Comparison of ENCODE assay signal across 1 cellular context in the genomic region with DNA sequence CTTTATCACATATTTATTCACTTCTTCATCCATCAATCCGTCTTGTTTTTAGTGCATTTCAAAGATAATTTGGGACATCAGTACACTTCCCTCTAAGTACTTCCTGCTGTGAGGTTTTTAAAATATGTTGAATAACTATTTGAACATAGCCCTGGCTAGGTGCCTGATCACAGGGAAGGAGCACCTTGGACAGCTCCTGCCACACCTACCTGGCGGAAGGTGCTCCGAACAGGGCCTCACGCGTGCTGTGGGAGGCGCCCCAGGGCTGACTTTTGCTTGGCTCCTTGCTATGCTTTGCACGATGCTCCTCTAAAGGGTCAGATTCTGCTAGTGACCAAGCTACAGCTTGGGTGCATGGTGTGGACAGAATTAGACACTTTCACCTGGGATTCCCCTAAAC.
TF ChIP-seq lines count a peak whose summit lies in the region.

No MANE protein-coding gene starts in this region.

TF ChIP-seq in GM23338, 12 proteins besides CTCF, POLR2A, EP300 and RAD21 (continued from another document):
- TF ChIP-seq, protein P1, sequence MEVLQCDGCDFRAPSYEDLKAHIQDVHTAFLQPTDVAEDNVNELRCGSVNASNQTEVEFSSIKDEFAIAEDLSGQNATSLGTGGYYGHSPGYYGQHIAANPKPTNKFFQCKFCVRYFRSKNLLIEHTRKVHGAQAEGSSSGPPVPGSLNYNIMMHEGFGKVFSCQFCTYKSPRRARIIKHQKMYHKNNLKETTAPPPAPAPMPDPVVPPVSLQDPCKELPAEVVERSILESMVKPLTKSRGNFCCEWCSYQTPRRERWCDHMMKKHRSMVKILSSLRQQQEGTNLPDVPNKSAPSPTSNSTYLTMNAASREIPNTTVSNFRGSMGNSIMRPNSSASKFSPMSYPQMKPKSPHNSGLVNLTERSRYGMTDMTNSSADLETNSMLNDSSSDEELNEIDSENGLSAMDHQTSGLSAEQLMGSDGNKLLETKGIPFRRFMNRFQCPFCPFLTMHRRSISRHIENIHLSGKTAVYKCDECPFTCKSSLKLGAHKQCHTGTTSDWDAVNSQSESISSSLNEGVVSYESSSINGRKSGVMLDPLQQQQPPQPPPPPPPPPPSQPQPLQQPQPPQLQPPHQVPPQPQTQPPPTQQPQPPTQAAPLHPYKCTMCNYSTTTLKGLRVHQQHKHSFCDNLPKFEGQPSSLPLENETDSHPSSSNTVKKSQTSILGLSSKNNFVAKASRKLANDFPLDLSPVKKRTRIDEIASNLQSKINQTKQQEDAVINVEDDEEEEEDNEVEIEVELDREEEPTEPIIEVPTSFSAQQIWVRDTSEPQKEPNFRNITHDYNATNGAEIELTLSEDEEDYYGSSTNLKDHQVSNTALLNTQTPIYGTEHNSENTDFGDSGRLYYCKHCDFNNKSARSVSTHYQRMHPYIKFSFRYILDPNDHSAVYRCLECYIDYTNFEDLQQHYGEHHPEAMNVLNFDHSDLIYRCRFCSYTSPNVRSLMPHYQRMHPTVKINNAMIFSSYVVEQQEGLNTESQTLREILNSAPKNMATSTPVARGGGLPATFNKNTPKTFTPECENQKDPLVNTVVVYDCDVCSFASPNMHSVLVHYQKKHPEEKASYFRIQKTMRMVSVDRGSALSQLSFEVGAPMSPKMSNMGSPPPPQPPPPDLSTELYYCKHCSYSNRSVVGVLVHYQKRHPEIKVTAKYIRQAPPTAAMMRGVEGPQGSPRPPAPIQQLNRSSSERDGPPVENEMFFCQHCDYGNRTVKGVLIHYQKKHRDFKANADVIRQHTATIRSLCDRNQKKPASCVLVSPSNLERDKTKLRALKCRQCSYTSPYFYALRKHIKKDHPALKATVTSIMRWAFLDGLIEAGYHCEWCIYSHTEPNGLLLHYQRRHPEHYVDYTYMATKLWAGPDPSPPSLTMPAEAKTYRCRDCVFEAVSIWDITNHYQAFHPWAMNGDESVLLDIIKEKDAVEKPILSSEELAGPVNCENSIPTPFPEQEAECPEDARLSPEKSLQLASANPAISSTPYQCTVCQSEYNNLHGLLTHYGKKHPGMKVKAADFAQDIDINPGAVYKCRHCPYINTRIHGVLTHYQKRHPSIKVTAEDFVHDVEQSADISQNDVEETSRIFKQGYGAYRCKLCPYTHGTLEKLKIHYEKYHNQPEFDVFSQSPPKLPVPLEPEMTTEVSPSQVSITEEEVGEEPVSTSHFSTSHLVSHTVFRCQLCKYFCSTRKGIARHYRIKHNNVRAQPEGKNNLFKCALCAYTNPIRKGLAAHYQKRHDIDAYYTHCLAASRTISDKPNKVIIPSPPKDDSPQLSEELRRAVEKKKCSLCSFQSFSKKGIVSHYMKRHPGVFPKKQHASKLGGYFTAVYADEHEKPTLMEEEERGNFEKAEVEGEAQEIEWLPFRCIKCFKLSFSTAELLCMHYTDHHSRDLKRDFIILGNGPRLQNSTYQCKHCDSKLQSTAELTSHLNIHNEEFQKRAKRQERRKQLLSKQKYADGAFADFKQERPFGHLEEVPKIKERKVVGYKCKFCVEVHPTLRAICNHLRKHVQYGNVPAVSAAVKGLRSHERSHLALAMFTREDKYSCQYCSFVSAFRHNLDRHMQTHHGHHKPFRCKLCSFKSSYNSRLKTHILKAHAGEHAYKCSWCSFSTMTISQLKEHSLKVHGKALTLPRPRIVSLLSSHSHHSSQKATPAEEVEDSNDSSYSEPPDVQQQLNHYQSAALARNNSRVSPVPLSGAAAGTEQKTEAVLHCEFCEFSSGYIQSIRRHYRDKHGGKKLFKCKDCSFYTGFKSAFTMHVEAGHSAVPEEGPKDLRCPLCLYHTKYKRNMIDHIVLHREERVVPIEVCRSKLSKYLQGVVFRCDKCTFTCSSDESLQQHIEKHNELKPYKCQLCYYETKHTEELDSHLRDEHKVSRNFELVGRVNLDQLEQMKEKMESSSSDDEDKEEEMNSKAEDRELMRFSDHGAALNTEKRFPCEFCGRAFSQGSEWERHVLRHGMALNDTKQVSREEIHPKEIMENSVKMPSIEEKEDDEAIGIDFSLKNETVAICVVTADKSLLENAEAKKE (CRISPR knock-in tag; IDR thresholded peaks at IDR 0.05) = no peak
- TF ChIP-seq, protein P2, sequence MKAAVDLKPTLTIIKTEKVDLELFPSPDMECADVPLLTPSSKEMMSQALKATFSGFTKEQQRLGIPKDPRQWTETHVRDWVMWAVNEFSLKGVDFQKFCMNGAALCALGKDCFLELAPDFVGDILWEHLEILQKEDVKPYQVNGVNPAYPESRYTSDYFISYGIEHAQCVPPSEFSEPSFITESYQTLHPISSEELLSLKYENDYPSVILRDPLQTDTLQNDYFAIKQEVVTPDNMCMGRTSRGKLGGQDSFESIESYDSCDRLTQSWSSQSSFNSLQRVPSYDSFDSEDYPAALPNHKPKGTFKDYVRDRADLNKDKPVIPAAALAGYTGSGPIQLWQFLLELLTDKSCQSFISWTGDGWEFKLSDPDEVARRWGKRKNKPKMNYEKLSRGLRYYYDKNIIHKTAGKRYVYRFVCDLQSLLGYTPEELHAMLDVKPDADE (IDR thresholded peaks at IDR 0.05) = no peak
- TF ChIP-seq, protein P3, sequence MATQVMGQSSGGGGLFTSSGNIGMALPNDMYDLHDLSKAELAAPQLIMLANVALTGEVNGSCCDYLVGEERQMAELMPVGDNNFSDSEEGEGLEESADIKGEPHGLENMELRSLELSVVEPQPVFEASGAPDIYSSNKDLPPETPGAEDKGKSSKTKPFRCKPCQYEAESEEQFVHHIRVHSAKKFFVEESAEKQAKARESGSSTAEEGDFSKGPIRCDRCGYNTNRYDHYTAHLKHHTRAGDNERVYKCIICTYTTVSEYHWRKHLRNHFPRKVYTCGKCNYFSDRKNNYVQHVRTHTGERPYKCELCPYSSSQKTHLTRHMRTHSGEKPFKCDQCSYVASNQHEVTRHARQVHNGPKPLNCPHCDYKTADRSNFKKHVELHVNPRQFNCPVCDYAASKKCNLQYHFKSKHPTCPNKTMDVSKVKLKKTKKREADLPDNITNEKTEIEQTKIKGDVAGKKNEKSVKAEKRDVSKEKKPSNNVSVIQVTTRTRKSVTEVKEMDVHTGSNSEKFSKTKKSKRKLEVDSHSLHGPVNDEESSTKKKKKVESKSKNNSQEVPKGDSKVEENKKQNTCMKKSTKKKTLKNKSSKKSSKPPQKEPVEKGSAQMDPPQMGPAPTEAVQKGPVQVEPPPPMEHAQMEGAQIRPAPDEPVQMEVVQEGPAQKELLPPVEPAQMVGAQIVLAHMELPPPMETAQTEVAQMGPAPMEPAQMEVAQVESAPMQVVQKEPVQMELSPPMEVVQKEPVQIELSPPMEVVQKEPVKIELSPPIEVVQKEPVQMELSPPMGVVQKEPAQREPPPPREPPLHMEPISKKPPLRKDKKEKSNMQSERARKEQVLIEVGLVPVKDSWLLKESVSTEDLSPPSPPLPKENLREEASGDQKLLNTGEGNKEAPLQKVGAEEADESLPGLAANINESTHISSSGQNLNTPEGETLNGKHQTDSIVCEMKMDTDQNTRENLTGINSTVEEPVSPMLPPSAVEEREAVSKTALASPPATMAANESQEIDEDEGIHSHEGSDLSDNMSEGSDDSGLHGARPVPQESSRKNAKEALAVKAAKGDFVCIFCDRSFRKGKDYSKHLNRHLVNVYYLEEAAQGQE (IDR thresholded peaks at IDR 0.05; ENCODE audit: unreplicated experiment) = peak; percentile 92
